Comparison of ENCODE assay signal across 1 cellular context in genomic region chr3:127455541-127456450, GRCh38.
TF ChIP-seq lines count a peak whose summit lies in the region.

No MANE protein-coding gene starts in this region.

TF ChIP-seq in GM23338, 12 proteins besides CTCF, POLR2A, EP300 and RAD21 (continued from another document):
- TF ChIP-seq ZNF462 (CRISPR knock-in tag; IDR thresholded peaks at IDR 0.05) (no peak), ZNF331 (CRISPR knock-in tag; IDR thresholded peaks at IDR 0.05; ENCODE audit: low read depth) (no peak), EZH2 (IDR thresholded peaks at IDR 0.05; ENCODE audit: low read depth, unreplicated experiment) (peak; percentile 60)
